In the genomic region with DNA sequence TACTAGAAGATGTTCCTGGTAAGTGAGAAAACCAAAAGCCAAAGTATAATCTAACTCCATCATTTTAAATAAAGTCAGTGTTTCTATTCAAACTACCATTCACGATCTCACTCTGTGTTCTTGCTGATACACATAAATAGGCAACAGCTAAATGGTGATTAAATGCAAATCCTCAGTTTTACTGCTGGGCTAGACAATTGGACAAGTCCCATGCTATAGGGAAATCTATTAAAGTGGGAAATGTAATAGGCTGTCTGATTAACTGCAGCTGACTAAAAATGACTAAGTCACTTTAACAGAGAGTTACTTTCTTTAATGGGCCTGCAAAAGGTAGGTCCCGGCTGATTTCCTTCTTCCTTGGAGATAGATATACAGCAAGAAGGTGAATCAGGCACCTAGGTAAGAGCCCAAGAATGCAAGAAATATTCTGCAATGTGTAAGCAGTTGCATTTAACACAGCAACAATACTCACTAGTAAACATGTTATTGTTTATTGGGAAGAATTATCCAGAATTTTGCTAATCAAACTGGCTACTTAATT, we compare ENCODE assay signal across 22 cellular contexts.
A peak's percentile ranks its signal among the peaks of the same experiment; 100 is the strongest.
DNase-seq lines count a peak whose midpoint lies in the region; ATAC-seq and TF ChIP-seq lines count a peak whose summit lies in the region.
"Had no signal": no experiment of that assay in that cellular context is flagged by ENCODE, and none has a peak within 500 bp of the region (broad histone marks: within the 10 kb centered on the region; RNA-seq: fewer than 3 reads in every experiment).

No MANE protein-coding gene starts in this region.

- H3K36me3 ChIP-seq in A673 (ENCODE audit: insufficient read depth, low read length, poor library complexity, severe bottlenecking), result no peaks in the 10 kb centered on the region
- H3K36me3 ChIP-seq in PC-3 (ENCODE audit: low read depth, low read length), result no peaks in the 10 kb centered on the region
- H3K36me3 ChIP-seq: MG63 had no signal

- peak; percentile 70 for DNase-seq in A673 (ENCODE audit: low spot score)
- peak; percentile 9 for DNase-seq in HPDE6-E6E7 (ENCODE audit: extremely low spot score)
- peak; percentile 79 for DNase-seq in PC-3
- peak; percentile 54 for DNase-seq in epithelial cell of prostate (ENCODE audit: low read depth, low spot score)
- DNase-seq in SIG-M5 (lab: John Stamatoyannopoulos, UW), result no peak
- no peak for DNase-seq in activated T-cell treated with anti-CD3 and anti-CD28 coated beads, Interleukin-2, amount 50 U/mL, for 48 hours
- DNase-seq in activated T-helper 2 cell treated with anti-CD3 and anti-CD28 coated beads, Interferon-gamma antibody, Interleukin-2, Interleukin-4, amounts not matched to agents 10 μg/mL and 5 μg/mL and 100 μg/mL, durations not matched to agents 14 hours and 24 hours and 36 hours (ENCODE audit: low spot score), result no peak
- DNase-seq in activated CD4-positive, alpha-beta T cell treated with anti-CD3 and anti-CD28 coated beads, Interleukin-2, amount 50 U/mL, for 1 hour, result no peak
- DNase-seq: 8988T; CD4-positive, CD25-positive, alpha-beta regulatory T cell; MG63; NCI-H1694 treated with DMSO at 0.1 percent for 48 hours; NCI-H2081; NCI-H2171; NCI-H345; NCI-H510A treated with DMSO at 0.1 percent for 48 hours; NCI-H82; NK-92 treated with Interleukin-12 subunit alpha and Interleukin-12 subunit beta, amount 100 ng/mL, for 24 hours; PC-9; SHP77 had no signal

- H4K20me1 ChIP-seq in PC-3 (ENCODE audit: low read length), result no peaks in the 10 kb centered on the region

- H3K27ac ChIP-seq in A673 (ENCODE audit: low read depth, low read length, poor library complexity, severe bottlenecking) (no peak overlapping the region), PC-3 (ENCODE audit: low read length) (peak overlapping the region; percentile 49), epithelial cell of prostate (peak overlapping the region; percentile 69)
- H3K27ac ChIP-seq: PC-9 had no signal

- peaks cover 7% of the 10 kb centered on the region for H3K4me1 ChIP-seq in A673 (ENCODE audit: insufficient read depth, low read length, poor library complexity, severe bottlenecking)
- peaks cover 71% of the 10 kb centered on the region for H3K4me1 ChIP-seq in PC-3 (ENCODE audit: insufficient read depth, low read length)

- H3K27me3 ChIP-seq in A673 (replicated peaks; ENCODE audit: insufficient read depth, low read depth, low read length, poor library complexity) (no peaks in the 10 kb centered on the region), PC-3 (ENCODE audit: low read length) (no peaks in the 10 kb centered on the region)
- H3K27me3 ChIP-seq: MG63 had no signal

- TF ChIP-seq CTCF in A673 (conservative IDR thresholded peaks at IDR 0.05; ENCODE audit: low read depth, low read length) (no peak), PC-3 (conservative IDR thresholded peaks at IDR 0.05; ENCODE audit: low read depth, low read length) (no peak)

- no peaks in the 10 kb centered on the region for H3K27me3 Mint-ChIP-seq in activated T-helper 2 cell treated with anti-CD3 and anti-CD28 coated beads, Interferon-gamma antibody, Interleukin-2, Interleukin-4, amounts not matched to agents 10 μg/mL and 5 μg/mL and 100 μg/mL, durations not matched to agents 14 hours and 24 hours and 36 hours (ENCODE audit: low read depth)
- H3K27me3 Mint-ChIP-seq: CD4-positive, CD25-positive, alpha-beta regulatory T cell had no signal

- CTCF ChIA-PET in A673 (lab: Charles Lee), result no interaction called here
- CTCF ChIA-PET in PC-3 (lab: Charles Lee), result interaction anchor here (0.6 kb wide), 1 partner anchor 82 kb away, joined by 3 read pairs; no protein-coding TSS in a partner anchor

- peaks cover 4% of the 10 kb centered on the region for H3K9me3 Mint-ChIP-seq in activated T-helper 2 cell treated with anti-CD3 and anti-CD28 coated beads, Interferon-gamma antibody, Interleukin-2, Interleukin-4, amounts not matched to agents 10 μg/mL and 5 μg/mL and 100 μg/mL, durations not matched to agents 14 hours and 24 hours and 36 hours

- H3K4me3 ChIP-seq in A673 (ENCODE audit: low read depth, low read length, poor library complexity, severe bottlenecking) (no peak overlapping the region), PC-3 (ENCODE audit: low read length) (no peak overlapping the region)
- H3K4me3 ChIP-seq: K562, MG63, PC-9 had no signal

- no peak overlapping the region for H2AFZ ChIP-seq in PC-3 (ENCODE audit: low read length)

- peak; percentile 46 for ATAC-seq in PC-3
- ATAC-seq: HepG2, K562 had no signal

- intact Hi-C loops in A673 (cut with micrococcal nuclease; ENCODE audit: unreplicated experiment), result no loop called here
- intact Hi-C loops in PC-3 (cut with micrococcal nuclease), result loop anchor here (5.0 to 10.0 kb wide), 4 partner anchors 126 to 576 kb away; no protein-coding TSS in a partner anchor
- intact Hi-C loops in activated T-helper 2 cell treated with anti-CD3 and anti-CD28 coated beads, Interferon-gamma antibody, Interleukin-2, Interleukin-4, amounts not matched to agents 10 μg/mL and 5 μg/mL and 100 μg/mL, durations not matched to agents 14 hours and 24 hours and 36 hours (cut with micrococcal nuclease), result no loop called here

- no peaks in the 10 kb centered on the region for H3K9me2 ChIP-seq in PC-3 (replicated peaks; ENCODE audit: low read length)

- BruUV-seq in A673 (replicated peaks; lab: Mats Ljungman, UMichigan) (no TSS peak), PC-3 (replicated peaks; lab: Mats Ljungman, UMichigan) (no TSS peak)

- no peak overlapping the region for H3K27ac Mint-ChIP-seq in activated T-helper 2 cell treated with anti-CD3 and anti-CD28 coated beads, Interferon-gamma antibody, Interleukin-2, Interleukin-4, amounts not matched to agents 10 μg/mL and 5 μg/mL and 100 μg/mL, durations not matched to agents 14 hours and 24 hours and 36 hours
- H3K27ac Mint-ChIP-seq: CD4-positive, CD25-positive, alpha-beta regulatory T cell had no signal

- no peaks in the 10 kb centered on the region for H3K36me3 Mint-ChIP-seq in activated T-helper 2 cell treated with anti-CD3 and anti-CD28 coated beads, Interferon-gamma antibody, Interleukin-2, Interleukin-4, amounts not matched to agents 10 μg/mL and 5 μg/mL and 100 μg/mL, durations not matched to agents 14 hours and 24 hours and 36 hours (ENCODE audit: low read depth)
- H3K36me3 Mint-ChIP-seq: CD4-positive, CD25-positive, alpha-beta regulatory T cell had no signal

- H3K4me2 ChIP-seq in PC-3 (ENCODE audit: low read length), result peak overlapping the region; percentile 49
- H3K4me2 ChIP-seq: PC-9 had no signal

- no peak overlapping the region for H3K4me3 Mint-ChIP-seq in activated T-helper 2 cell treated with anti-CD3 and anti-CD28 coated beads, Interferon-gamma antibody, Interleukin-2, Interleukin-4, amounts not matched to agents 10 μg/mL and 5 μg/mL and 100 μg/mL, durations not matched to agents 14 hours and 24 hours and 36 hours (ENCODE audit: low read depth)
- H3K4me3 Mint-ChIP-seq: CD4-positive, CD25-positive, alpha-beta regulatory T cell had no signal

- no peaks in the 10 kb centered on the region for H3K79me2 ChIP-seq in PC-3 (ENCODE audit: low read length)

- H3K9me3 ChIP-seq in A673 (ENCODE audit: low read depth, low read length, poor library complexity, severe bottlenecking), result no peaks in the 10 kb centered on the region
- H3K9me3 ChIP-seq in PC-3 (ENCODE audit: low read length), result no peaks in the 10 kb centered on the region

- POLR2A ChIA-PET in A673 (lab: Charles Lee; ENCODE audit: low non-redundant PET) (no interaction called here), PC-3 (lab: Charles Lee; ENCODE audit: unreplicated experiment) (no interaction called here)

- H3F3A ChIP-seq in PC-3 (ENCODE audit: low read length, unreplicated experiment), result peaks cover 3% of the 10 kb centered on the region

- H3K4me1 Mint-ChIP-seq in activated T-helper 2 cell treated with anti-CD3 and anti-CD28 coated beads, Interferon-gamma antibody, Interleukin-2, Interleukin-4, amounts not matched to agents 10 μg/mL and 5 μg/mL and 100 μg/mL, durations not matched to agents 14 hours and 24 hours and 36 hours (ENCODE audit: low read depth), result no peaks in the 10 kb centered on the region
- H3K4me1 Mint-ChIP-seq: CD4-positive, CD25-positive, alpha-beta regulatory T cell had no signal

- H3K9ac ChIP-seq in PC-3 (ENCODE audit: low read length), result no peak overlapping the region

Comparison
In these comparisons a context has a peak if more than half of its experiments do, and no peak if none do; other contexts are left out.
1. DNase-seq: peak in A673 (single experiment), HPDE6-E6E7 (single experiment), PC-3 (single experiment) and epithelial cell of prostate (single experiment); none in SIG-M5 (single experiment), activated T-cell treated with anti-CD3 and anti-CD28 coated beads, Interleukin-2, amount 50 U/mL, for 48 hours (0 of 2), activated T-helper 2 cell treated with anti-CD3 and anti-CD28 coated beads, Interferon-gamma antibody, Interleukin-2, Interleukin-4, amounts not matched to agents 10 μg/mL and 5 μg/mL and 100 μg/mL, durations not matched to agents 14 hours and 24 hours and 36 hours (single experiment) and activated CD4-positive, alpha-beta T cell treated with anti-CD3 and anti-CD28 coated beads, Interleukin-2, amount 50 U/mL, for 1 hour (single experiment).